ENCODE assay signal across 40 cellular contexts in the genomic region with DNA sequence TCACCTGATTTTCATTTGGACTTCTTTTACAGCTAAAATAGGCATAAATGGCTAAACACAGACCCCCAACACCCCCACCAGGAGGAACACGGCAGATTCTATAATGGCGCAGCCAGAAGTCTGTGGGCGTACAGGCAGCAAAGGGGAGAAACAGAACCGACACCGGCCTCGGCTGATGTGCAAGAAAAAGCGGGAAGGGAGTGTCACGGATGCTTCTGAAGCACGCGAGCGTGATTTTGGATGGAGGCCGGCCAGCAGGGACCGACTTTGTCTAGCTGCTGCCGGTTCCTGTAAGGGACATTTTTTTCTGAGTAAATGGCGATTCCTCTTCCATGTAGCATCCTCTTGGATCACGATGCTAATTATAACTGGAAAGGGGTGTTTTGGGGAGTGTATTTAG. TPM values are rescaled to one million over a fixed set of nuclear protein-coding genes. Genes with fewer than 3 reads are reported as not detected.
"Had no signal": no experiment of that assay in that cellular context is flagged by ENCODE, and none has a peak within 500 bp of the region (broad histone marks: within the 10 kb centered on the region; RNA-seq: fewer than 3 reads in every experiment).

No MANE protein-coding gene starts in this region.

- H3K27ac ChIP-seq: adrenal gland, ascending aorta, body of pancreas, brain microvascular endothelial cell, breast epithelium, cardiac muscle cell had no signal

- H3K9me3 ChIP-seq: adrenal gland, ascending aorta, body of pancreas, breast epithelium had no signal

- H3K27me3 ChIP-seq: adrenal gland, ascending aorta, body of pancreas, brain microvascular endothelial cell, breast epithelium, cardiac muscle cell had no signal

- DNase-seq: activated effector memory CD4-positive, alpha-beta T cell treated with anti-CD3 and anti-CD28 coated beads, Interleukin-2, amount 50 U/mL, for 16 hours; activated effector memory CD4-positive, alpha-beta T cell treated with Interleukin-2 at 50 U/mL for 16 hours; activated gamma-delta T cell treated with Interleukin-2 at 50 U/mL for 16 hours; activated naive CD4-positive, alpha-beta T cell; activated naive CD4-positive, alpha-beta T cell treated with anti-CD3 and anti-CD28 coated beads for 36 hours; activated naive CD4-positive, alpha-beta T cell treated with anti-CD3 and anti-CD28 coated beads, Interleukin-2, amount 10 ng/mL, durations not matched to agents 7 days and 5 days; activated naive CD4-positive, alpha-beta T cell treated with anti-CD3 and anti-CD28 coated beads, Interleukin-2, amount 50 U/mL, for 16 hours; activated naive CD4-positive, alpha-beta T cell treated with Interleukin-2 at 50 U/mL for 16 hours; activated naive CD8-positive, alpha-beta T cell treated with anti-CD3 and anti-CD28 coated beads for 36 hours; activated naive CD8-positive, alpha-beta T cell treated with anti-CD3 and anti-CD28 coated beads, Interleukin-2, amount 10 ng/mL, durations not matched to agents 7 days and 5 days; activated naive CD8-positive, alpha-beta T cell treated with anti-CD3 and anti-CD28 coated beads, Interleukin-2, amount 50 U/mL, for 24 hours; activated T-cell treated with anti-CD3 and anti-CD28 coated beads for 4 hours; activated T-cell treated with anti-CD3 and anti-CD28 coated beads, Interleukin-2, amount 50 U/mL, for 1 hour; activated T-cell treated with anti-CD3 and anti-CD28 coated beads, Interleukin-2, amount 50 U/mL, for 24 hours; activated T-cell treated with anti-CD3 and anti-CD28 coated beads, Interleukin-2, amount 50 U/mL, for 4 hours; activated T-cell treated with anti-CD3 and anti-CD28 coated beads, Interleukin-2, amount 50 U/mL, for 48 hours; activated T-cell treated with anti-CD3 and anti-CD28 coated beads, Interleukin-2, amount 50 U/mL, for 72 hours; adrenal gland; amniotic stem cell; amygdala; anterior cingulate cortex; aorta; body of pancreas; brain microvascular endothelial cell; caudate nucleus; central memory CD4-positive, alpha-beta T cell; cerebellar nuclear complex had no signal

- H3K27ac Mint-ChIP-seq: activated naive CD4-positive, alpha-beta T cell treated with anti-CD3 and anti-CD28 coated beads for 36 hours; activated naive CD4-positive, alpha-beta T cell treated with anti-CD3 and anti-CD28 coated beads, Interleukin-2, amount 10 ng/mL, durations not matched to agents 7 days and 5 days; activated naive CD4-positive, alpha-beta T cell treated with anti-CD3 and anti-CD28 coated beads, Interleukin-2, amount 50 U/mL, for 24 hours; activated naive CD4-positive, alpha-beta T cell treated with anti-CD3 and anti-CD28 coated beads, Interleukin-2, amount 50 U/mL, for 72 hours; activated naive CD8-positive, alpha-beta T cell; activated naive CD8-positive, alpha-beta T cell treated with anti-CD3 and anti-CD28 coated beads for 36 hours; activated naive CD8-positive, alpha-beta T cell treated with anti-CD3 and anti-CD28 coated beads, Interleukin-2, amount 10 ng/mL, durations not matched to agents 7 days and 5 days; activated naive CD8-positive, alpha-beta T cell treated with anti-CD3 and anti-CD28 coated beads, Interleukin-2, amount 50 U/mL, for 24 hours; activated T-cell treated with anti-CD3 and anti-CD28 coated beads, Interleukin-2, amount 50 U/mL, for 24 hours; activated T-cell treated with anti-CD3 and anti-CD28 coated beads, Interleukin-2, amount 50 U/mL, for 72 hours; activated T-helper 1 cell treated with anti-CD3 and anti-CD28 coated beads, Interleukin-12 subunit alpha, Interleukin-12 subunit beta, Interleukin-2, Interleukin-4 antibody, amounts not matched to agents 30 ng/mL and 10 ng/mL and 1 ng/mL, durations not matched to agents 14 hours and 24 hours and 36 hours; activated T-helper 17 cell treated with anti-CD3 and anti-CD28 coated beads, Interleukin-2, amount 50 U/mL, for 72 hours; activated T-helper 2 cell treated with anti-CD3 and anti-CD28 coated beads, Interferon-gamma antibody, Interleukin-2, Interleukin-4, amounts not matched to agents 10 μg/mL and 5 μg/mL and 100 μg/mL, durations not matched to agents 14 hours and 24 hours and 36 hours; brain had no signal

- H3K4me1 Mint-ChIP-seq: activated naive CD4-positive, alpha-beta T cell treated with anti-CD3 and anti-CD28 coated beads, Interleukin-2, amount 10 ng/mL, durations not matched to agents 7 days and 5 days; activated naive CD4-positive, alpha-beta T cell treated with anti-CD3 and anti-CD28 coated beads, Interleukin-2, amount 50 U/mL, for 24 hours; activated naive CD8-positive, alpha-beta T cell treated with anti-CD3 and anti-CD28 coated beads for 36 hours; activated naive CD8-positive, alpha-beta T cell treated with anti-CD3 and anti-CD28 coated beads, Interleukin-2, amount 10 ng/mL, durations not matched to agents 7 days and 5 days; activated naive CD8-positive, alpha-beta T cell treated with anti-CD3 and anti-CD28 coated beads, Interleukin-2, amount 50 U/mL, for 24 hours; activated T-helper 17 cell treated with anti-CD3 and anti-CD28 coated beads, Interleukin-2, amount 50 U/mL, for 72 hours; brain; central memory CD8-positive, alpha-beta T cell had no signal

- H3K4me1 ChIP-seq: adrenal gland, ascending aorta, body of pancreas, breast epithelium had no signal

- H3K27me3 Mint-ChIP-seq: activated naive CD4-positive, alpha-beta T cell treated with anti-CD3 and anti-CD28 coated beads, Interleukin-2, amount 50 U/mL, for 24 hours; activated naive CD8-positive, alpha-beta T cell; activated naive CD8-positive, alpha-beta T cell treated with anti-CD3 and anti-CD28 coated beads for 36 hours; activated naive CD8-positive, alpha-beta T cell treated with anti-CD3 and anti-CD28 coated beads, Interleukin-2, amount 50 U/mL, for 24 hours; activated T-cell treated with anti-CD3 and anti-CD28 coated beads, Interleukin-2, amount 50 U/mL, for 24 hours had no signal

- H3K4me3 Mint-ChIP-seq: activated naive CD4-positive, alpha-beta T cell treated with anti-CD3 and anti-CD28 coated beads for 36 hours; activated naive CD4-positive, alpha-beta T cell treated with anti-CD3 and anti-CD28 coated beads, Interleukin-2, amount 10 ng/mL, durations not matched to agents 7 days and 5 days; activated naive CD4-positive, alpha-beta T cell treated with anti-CD3 and anti-CD28 coated beads, Interleukin-2, amount 50 U/mL, for 24 hours; activated naive CD8-positive, alpha-beta T cell; activated naive CD8-positive, alpha-beta T cell treated with anti-CD3 and anti-CD28 coated beads for 36 hours; activated naive CD8-positive, alpha-beta T cell treated with anti-CD3 and anti-CD28 coated beads, Interleukin-2, amount 10 ng/mL, durations not matched to agents 7 days and 5 days; activated naive CD8-positive, alpha-beta T cell treated with anti-CD3 and anti-CD28 coated beads, Interleukin-2, amount 50 U/mL, for 24 hours; activated T-cell treated with anti-CD3 and anti-CD28 coated beads, Interleukin-2, amount 50 U/mL, for 24 hours; activated T-cell treated with anti-CD3 and anti-CD28 coated beads, Interleukin-2, amount 50 U/mL, for 4 hours; activated T-cell treated with anti-CD3 and anti-CD28 coated beads, Interleukin-2, amount 50 U/mL, for 72 hours; activated T-helper 1 cell treated with anti-CD3 and anti-CD28 coated beads, Interleukin-12 subunit alpha, Interleukin-12 subunit beta, Interleukin-2, Interleukin-4 antibody, amounts not matched to agents 30 ng/mL and 10 ng/mL and 1 ng/mL, durations not matched to agents 14 hours and 24 hours and 36 hours; activated T-helper 17 cell treated with anti-CD3 and anti-CD28 coated beads, Interleukin-2, amount 50 U/mL, for 72 hours; brain; central memory CD8-positive, alpha-beta T cell had no signal

- H3K4me3 ChIP-seq: adrenal gland, ascending aorta, body of pancreas, breast epithelium, cardiac muscle cell had no signal

- H3K36me3 ChIP-seq: adrenal gland, ascending aorta, brain microvascular endothelial cell, breast epithelium, cardiac muscle cell had no signal

- FAIRE-seq: astrocyte, bronchial epithelial cell had no signal

- H3K36me3 Mint-ChIP-seq: activated naive CD4-positive, alpha-beta T cell treated with anti-CD3 and anti-CD28 coated beads, Interleukin-2, amount 10 ng/mL, durations not matched to agents 7 days and 5 days; activated naive CD4-positive, alpha-beta T cell treated with anti-CD3 and anti-CD28 coated beads, Interleukin-2, amount 50 U/mL, for 24 hours; activated naive CD4-positive, alpha-beta T cell treated with anti-CD3 and anti-CD28 coated beads, Interleukin-2, amount 50 U/mL, for 72 hours; activated naive CD8-positive, alpha-beta T cell; activated naive CD8-positive, alpha-beta T cell treated with anti-CD3 and anti-CD28 coated beads for 36 hours; activated naive CD8-positive, alpha-beta T cell treated with anti-CD3 and anti-CD28 coated beads, Interleukin-2, amount 10 ng/mL, durations not matched to agents 7 days and 5 days; brain had no signal

- ATAC-seq: activated naive CD4-positive, alpha-beta T cell treated with anti-CD3 and anti-CD28 coated beads, Interleukin-2, amount 50 U/mL, for 72 hours; activated naive CD8-positive, alpha-beta T cell treated with anti-CD3 and anti-CD28 coated beads, Interleukin-2, amount 50 U/mL, for 24 hours; activated T-cell treated with anti-CD3 and anti-CD28 coated beads, Interleukin-2, amount 50 U/mL, for 4 hours; activated T-cell treated with anti-CD3 and anti-CD28 coated beads, Interleukin-2, amount 50 U/mL, for 72 hours; activated T-helper 17 cell treated with anti-CD3 and anti-CD28 coated beads, Interleukin-2, amount 50 U/mL, for 72 hours; body of pancreas had no signal

- H3K9me3 Mint-ChIP-seq: activated naive CD4-positive, alpha-beta T cell treated with anti-CD3 and anti-CD28 coated beads for 36 hours; activated naive CD4-positive, alpha-beta T cell treated with anti-CD3 and anti-CD28 coated beads, Interleukin-2, amount 10 ng/mL, durations not matched to agents 7 days and 5 days; activated naive CD4-positive, alpha-beta T cell treated with anti-CD3 and anti-CD28 coated beads, Interleukin-2, amount 50 U/mL, for 24 hours; activated naive CD4-positive, alpha-beta T cell treated with anti-CD3 and anti-CD28 coated beads, Interleukin-2, amount 50 U/mL, for 72 hours; activated naive CD8-positive, alpha-beta T cell treated with anti-CD3 and anti-CD28 coated beads for 36 hours; activated naive CD8-positive, alpha-beta T cell treated with anti-CD3 and anti-CD28 coated beads, Interleukin-2, amount 10 ng/mL, durations not matched to agents 7 days and 5 days; activated naive CD8-positive, alpha-beta T cell treated with anti-CD3 and anti-CD28 coated beads, Interleukin-2, amount 50 U/mL, for 24 hours; activated T-cell treated with anti-CD3 and anti-CD28 coated beads, Interleukin-2, amount 50 U/mL, for 24 hours; activated T-cell treated with anti-CD3 and anti-CD28 coated beads, Interleukin-2, amount 50 U/mL, for 4 hours; activated T-cell treated with anti-CD3 and anti-CD28 coated beads, Interleukin-2, amount 50 U/mL, for 72 hours; activated T-helper 1 cell treated with anti-CD3 and anti-CD28 coated beads, Interleukin-12 subunit alpha, Interleukin-12 subunit beta, Interleukin-2, Interleukin-4 antibody, amounts not matched to agents 30 ng/mL and 10 ng/mL and 1 ng/mL, durations not matched to agents 14 hours and 24 hours and 36 hours; activated T-helper 17 cell treated with anti-CD3 and anti-CD28 coated beads, Interleukin-2, amount 50 U/mL, for 72 hours; activated T-helper 2 cell treated with anti-CD3 and anti-CD28 coated beads, Interferon-gamma antibody, Interleukin-2, Interleukin-4, amounts not matched to agents 10 μg/mL and 5 μg/mL and 100 μg/mL, durations not matched to agents 14 hours and 24 hours and 36 hours; brain; central memory CD8-positive, alpha-beta T cell had no signal

RNA-seq across cellular contexts. Expression of a gene that starts 24.9 kb away (rescaled TPM):
- total RNA-seq: activated naive CD4-positive, alpha-beta T cell treated with anti-CD3 and anti-CD28 coated beads for 36 hours; activated naive CD4-positive, alpha-beta T cell treated with anti-CD3 and anti-CD28 coated beads, Interleukin-2, amount 50 U/mL, for 72 hours; activated naive CD8-positive, alpha-beta T cell treated with anti-CD3 and anti-CD28 coated beads for 36 hours; activated naive CD8-positive, alpha-beta T cell treated with anti-CD3 and anti-CD28 coated beads, Interleukin-2, amount 10 ng/mL, durations not matched to agents 7 days and 5 days; activated T-cell treated with anti-CD3 and anti-CD28 coated beads, Interleukin-2, amount 50 U/mL, for 4 hours; activated T-cell treated with anti-CD3 and anti-CD28 coated beads, Interleukin-2, amount 50 U/mL, for 72 hours; activated T-helper 1 cell treated with anti-CD3 and anti-CD28 coated beads, Interleukin-12 subunit alpha, Interleukin-12 subunit beta, Interleukin-2, Interleukin-4 antibody, amounts not matched to agents 30 ng/mL and 10 ng/mL and 1 ng/mL, durations not matched to agents 14 hours and 24 hours and 36 hours; activated T-helper 17 cell treated with anti-CD3 and anti-CD28 coated beads, Interleukin-2, amount 50 U/mL, for 72 hours; activated T-helper 2 cell treated with anti-CD3 and anti-CD28 coated beads, Interferon-gamma antibody, Interleukin-2, Interleukin-4, amounts not matched to agents 10 μg/mL and 5 μg/mL and 100 μg/mL, durations not matched to agents 14 hours and 24 hours and 36 hours; aorta; ascending aorta; astrocyte; body of pancreas; breast epithelium; bronchial epithelial cell had no signal
- polyA plus RNA-seq: aorta, cardiac muscle cell had no signal
